18 cellular contexts compared by ENCODE assay signal in the genomic region with DNA sequence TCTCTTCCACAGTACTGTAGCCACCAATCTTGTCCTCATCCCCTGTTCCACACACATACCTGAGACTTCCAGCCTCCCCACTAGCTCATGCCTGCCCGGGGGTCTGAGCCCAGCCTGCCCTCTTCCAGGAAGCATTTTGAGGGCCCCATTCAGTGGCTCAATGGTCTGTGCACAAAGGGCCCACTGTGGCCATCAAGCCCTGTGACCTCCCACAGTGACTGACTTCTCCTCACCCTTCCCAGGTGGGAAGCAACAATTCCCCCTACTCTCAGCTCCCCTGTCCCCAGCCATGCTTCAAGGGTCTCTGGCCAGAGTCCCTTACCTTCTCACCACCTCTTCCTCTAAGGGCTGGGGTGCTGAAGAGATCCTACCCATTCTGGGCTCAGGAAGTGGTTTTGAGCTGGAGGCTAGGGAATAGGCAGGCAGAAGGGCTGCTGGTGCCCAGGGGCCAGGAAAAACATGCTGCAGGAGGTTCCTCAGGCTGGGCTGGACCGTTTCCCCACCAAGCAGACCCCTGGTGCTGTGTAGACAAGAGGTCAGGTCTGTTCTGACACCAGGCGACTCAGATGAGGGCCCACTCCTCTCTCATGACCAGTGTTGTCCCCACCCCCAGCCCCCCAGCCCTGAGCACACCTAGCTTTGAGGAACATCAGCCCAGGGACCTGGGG. TPM values are rescaled to one million over a fixed set of nuclear protein-coding genes. Genes with fewer than 3 reads are reported as not detected.
A peak's percentile ranks its signal among the peaks of the same experiment; 100 is the strongest.
DNase-seq lines count a peak whose midpoint lies in the region; ATAC-seq, FAIRE-seq and TF ChIP-seq lines count a peak whose summit lies in the region.
"Had no signal": no experiment of that assay in that cellular context is flagged by ENCODE, and none has a peak within 500 bp of the region (broad histone marks: within the 10 kb centered on the region; RNA-seq: fewer than 3 reads in every experiment).

No MANE protein-coding gene starts in this region.

- H4K12ac ChIP-seq in trophoblast cell (ENCODE audit: low read depth, low read length) = no peak overlapping the region

- H3K18ac ChIP-seq in H1 (ENCODE audit: extremely low read depth, low read length) (no peak overlapping the region), trophoblast cell (ENCODE audit: low read length) (no peak overlapping the region)

- in situ Hi-C loops in HepG2 (cut with HindIII; ENCODE audit: extremely low pct_ligation_motif_present, low pct_unique_long_range_greater_than_20kb) = loop anchor here (25.0 kb wide), 1 partner anchor 223 kb away; no protein-coding TSS in a partner anchor

- H3K9me3 ChIP-seq in right lobe of liver (no peaks in the 10 kb centered on the region), HepG2 (ENCODE audit: low read length) (no peaks in the 10 kb centered on the region), H1 (ENCODE audit: insufficient read depth in 2 of 2, low read depth in 1 of 2, low read length in 1 of 2) (no peaks in the 10 kb centered on the region), trophoblast cell (ENCODE audit: insufficient read depth, low read depth, low read length) (peaks cover 4% of the 10 kb centered on the region)

- H3K27ac ChIP-seq in right lobe of liver (no peak overlapping the region), HepG2 (ENCODE audit: extremely low read length, insufficient read depth, low read length) (no peak overlapping the region), H1 (ENCODE audit: low read depth, low read length) (no peak overlapping the region), trophoblast cell (ENCODE audit: low read depth, low read length) (no peak overlapping the region), substantia nigra (ENCODE audit: low read depth, low read length, poor library complexity, severe bottlenecking) (no peak overlapping the region)
- H3K27ac ChIP-seq: C4-2B had no signal

- H3K14ac ChIP-seq in H1 (ENCODE audit: insufficient read length) (no peak overlapping the region), trophoblast cell (ENCODE audit: low read length) (no peak overlapping the region)

- H2BK20ac ChIP-seq in H1 (ENCODE audit: low read length) = 0 out of 2 replicates have a peak overlapping the region, but pooled peaks have one; percentile 18

- DNase-seq in right lobe of liver = peak in 2 of 3 donors; percentile 16 to 18
- no peak for DNase-seq in HepG2 (ENCODE audit: low spot score)
- DNase-seq in H1 (ENCODE audit: low read depth in 1 of 2, low spot score in 2 of 2) = no peak
- DNase-seq in trophoblast cell = no peak
- no peak for DNase-seq in substantia nigra (lab: John Stamatoyannopoulos, UW)
- DNase-seq in NCI-H526 treated with DMSO at 0.1 percent for 48 hours (lab: John Stamatoyannopoulos, UW) = no peak
- no peak for DNase-seq in COR-L47 (lab: John Stamatoyannopoulos, UW)
- DNase-seq: DMS 273 treated with DMSO at 0.1 percent for 48 hours, NCI-H1092 treated with DMSO at 0.1 percent for 48 hours, NCI-H2081, NCI-H2171 treated with DMSO at 0.1 percent for 48 hours, NCI-H446 treated with DMSO at 0.1 percent for 48 hours, SHP77 had no signal

- no peak for ATAC-seq in right lobe of liver
- ATAC-seq in HepG2 = no peak
- ATAC-seq: Panc1 had no signal

- H3K79me1 ChIP-seq in H1 (ENCODE audit: low read depth, low read length) (no peaks in the 10 kb centered on the region), trophoblast cell (ENCODE audit: low read length) (no peaks in the 10 kb centered on the region)

- no peak overlapping the region for H3K23ac ChIP-seq in H1 (ENCODE audit: insufficient read length)
- peak overlapping the region; percentile 1 for H3K23ac ChIP-seq in trophoblast cell (ENCODE audit: low read length)

- H2AFZ ChIP-seq in HepG2 (ENCODE audit: low read length) = no peak overlapping the region
- H2AFZ ChIP-seq in H1 (ENCODE audit: low read length) = no peak overlapping the region
- H2AFZ ChIP-seq in trophoblast cell (ENCODE audit: insufficient read depth, low read length, poor library complexity) = no peak overlapping the region

- H3K9ac ChIP-seq in HepG2 (ENCODE audit: insufficient read depth, low read depth, low read length) (no peak overlapping the region), H1 (replicated peaks in 1 of 4; ENCODE audit: extremely low read depth in 1 of 4, low read depth in 3 of 4, low read length in 3 of 4) (no peak overlapping the region), trophoblast cell (ENCODE audit: low read length) (peak overlapping the region; percentile 21)

- peaks cover 0 to 18% (median 5%) of the 10 kb centered on the region in 4 donors for H3K4me1 ChIP-seq in right lobe of liver
- peaks cover 21% of the 10 kb centered on the region for H3K4me1 ChIP-seq in HepG2 (ENCODE audit: insufficient read depth, low read length)
- peaks cover 4 to 31% (median 18%) of the 10 kb centered on the region in 4 experiments for H3K4me1 ChIP-seq in H1 (replicated peaks in 1 of 4; ENCODE audit: control insufficient read depth in 3 of 4, insufficient read depth in 4 of 4, low read length in 3 of 4)
- H3K4me1 ChIP-seq in trophoblast cell (ENCODE audit: control insufficient read depth in 1 of 2, insufficient read depth in 2 of 2, low read length in 2 of 2) = peaks cover 7 to 8% of the 10 kb centered on the region in 2 experiments

- TF ChIP-seq CTCF in right lobe of liver (IDR thresholded peaks at IDR 0.05) = no peak
- no peak for TF ChIP-seq CTCF in HepG2 (CRISPR knock-in tag; IDR thresholded peaks at IDR 0.05)
- TF ChIP-seq CTCF in H1 (IDR thresholded peaks at IDR 0.05; ENCODE audit: control extremely low read depth in 1 of 3, insufficient read depth in 1 of 3, low read depth in 1 of 3, low read length in 3 of 3) = no peak

- H4K91ac ChIP-seq in H1 (replicated peaks; ENCODE audit: insufficient read length, low read length) (peak overlapping the region; percentile 27), trophoblast cell (ENCODE audit: low read depth, low read length) (no peak overlapping the region)

- H4K20me1 ChIP-seq in HepG2 (ENCODE audit: insufficient read depth, low read length) (no peaks in the 10 kb centered on the region), H1 (replicated peaks in 1 of 2; ENCODE audit: control insufficient read depth in 1 of 2, insufficient read depth in 2 of 2, low read length in 2 of 2) (no peaks in the 10 kb centered on the region)

- TF ChIP-seq RAD21 in HepG2 (CRISPR knock-in tag; IDR thresholded peaks at IDR 0.05) (no peak), H1 (IDR thresholded peaks at IDR 0.05 in 1 of 2, conservative IDR thresholded peaks at IDR 0.05 in 1 of 2; ENCODE audit: low read depth in 2 of 2, low read length in 2 of 2) (no peak)

- no peak for TF ChIP-seq EP300 in HepG2 (IDR thresholded peaks at IDR 0.05; ENCODE audit: low read depth in 2 of 2, low read length in 2 of 2)
- no peak for TF ChIP-seq EP300 in HepG2 (CRISPR knock-in tag; IDR thresholded peaks at IDR 0.05; ENCODE audit: borderline replicate concordance)
- TF ChIP-seq EP300 in H1 (IDR thresholded peaks at IDR 0.05; ENCODE audit: borderline replicate concordance in 1 of 2, low read depth in 2 of 2, low read length in 2 of 2) = no peak

- FAIRE-seq in HepG2 (lab: Jason Lieb, UNC) (no peak), H1 (lab: Jason Lieb, UNC) (no peak)
- FAIRE-seq: G401.6 had no signal

- CTCF ChIA-PET in HepG2 (lab: Yijun Ruan, JAX; ENCODE audit: low intra/inter-chr PET ratio, low total read pairs) (no interaction called here), H1 (lab: Charles Lee; ENCODE audit: partially characterized antibody) (interaction anchor here (1.1 to 5.7 kb wide), 7 partner anchors 11 to 226 kb away, joined by 3 to 30 read pairs (median 4); no protein-coding TSS in a partner anchor)

- no peak for TF ChIP-seq POLR2A in right lobe of liver (IDR thresholded peaks at IDR 0.05)
- no peak for TF ChIP-seq POLR2A in HepG2 (IDR thresholded peaks at IDR 0.05; ENCODE audit: insufficient read depth in 1 of 2, low read depth in 2 of 2, low read length in 2 of 2)
- TF ChIP-seq POLR2A in H1 (IDR thresholded peaks at IDR 0.05; ENCODE audit: control extremely low read depth in 1 of 2, low read depth in 2 of 2, low read length in 2 of 2) = no peak

- H2BK15ac ChIP-seq in H1 (ENCODE audit: low read length) = peak overlapping the region; percentile 72; the same call in 1 of the 2 replicates

- H3K4me3 ChIP-seq in right lobe of liver (no peak overlapping the region), HepG2 (replicated peaks in 1 of 3; ENCODE audit: insufficient read depth in 1 of 3, low read depth in 2 of 3, low read length in 3 of 3) (no peak overlapping the region), H1 (ENCODE audit: extremely low read depth in 1 of 4, insufficient read depth in 2 of 4, low read depth in 3 of 4, low read length in 4 of 4) (no peak overlapping the region), trophoblast cell (ENCODE audit: low read depth, low read length) (no peak overlapping the region)

- H3K36me3 ChIP-seq in right lobe of liver (no peaks in the 10 kb centered on the region), HepG2 (replicated peaks in 1 of 2; ENCODE audit: control insufficient read depth in 1 of 2, insufficient read depth in 2 of 2, low read length in 2 of 2) (no peaks in the 10 kb centered on the region), H1 (ENCODE audit: control insufficient read depth in 2 of 4, insufficient read depth in 4 of 4, low read length in 3 of 4) (no peaks in the 10 kb centered on the region), trophoblast cell (ENCODE audit: control insufficient read depth in 1 of 2, insufficient read depth in 2 of 2, low read length in 2 of 2) (no peaks in the 10 kb centered on the region)

- H3K4ac ChIP-seq in H1 (replicated peaks; ENCODE audit: insufficient read length, low read depth, low read length) (no peak overlapping the region), trophoblast cell (ENCODE audit: low read depth, low read length) (no peak overlapping the region)

- H4K8ac ChIP-seq in H1 (ENCODE audit: extremely low read depth, insufficient read depth, low read length) (no peak overlapping the region), trophoblast cell (ENCODE audit: low read depth, low read length) (no peak overlapping the region)

- no peaks in the 10 kb centered on the region for H3K27me3 ChIP-seq in right lobe of liver
- H3K27me3 ChIP-seq in HepG2 (ENCODE audit: control insufficient read depth in 1 of 2, insufficient read depth in 2 of 2, low read length in 2 of 2) = peaks cover 8 to 36% of the 10 kb centered on the region in 2 experiments; a peak in 4 of 5 replicates
- peaks cover 0 to 17% (median 8%) of the 10 kb centered on the region in 4 experiments; a peak in 6 of 7 replicates for H3K27me3 ChIP-seq in H1 (replicated peaks in 1 of 4; ENCODE audit: control insufficient read depth in 3 of 4, extremely low read depth in 1 of 4, insufficient read depth in 3 of 4, low read length in 3 of 4)
- peaks cover 10% of the 10 kb centered on the region for H3K27me3 ChIP-seq in trophoblast cell (ENCODE audit: insufficient read depth, low read length)

- peaks cover 17% of the 10 kb centered on the region for H3K23me2 ChIP-seq in H1 (ENCODE audit: low read depth, low read length)

- H3K4me2 ChIP-seq in HepG2 (ENCODE audit: low read depth, low read length) = no peak overlapping the region
- H3K4me2 ChIP-seq in H1 (ENCODE audit: insufficient read depth in 1 of 2, low read depth in 2 of 2, low read length in 2 of 2) = no peak overlapping the region
- H3K4me2 ChIP-seq in trophoblast cell (ENCODE audit: low read length) = no peak overlapping the region

- H2BK5ac ChIP-seq in H1 (ENCODE audit: low read depth, low read length) (no peak overlapping the region), trophoblast cell (ENCODE audit: low read depth, low read length, poor library complexity) (no peak overlapping the region)

- H4K5ac ChIP-seq in H1 (ENCODE audit: insufficient read length, low read depth, low read length) = no peak overlapping the region

- no CpG with 5 or more reads among the region's 3 CpGs for WGBS in right lobe of liver (ENCODE audit: insufficient coverage, low coverage, low lambda C conversion rate, missing lambda C conversion rate)
- 0% methylated on average over 1 of the region's 3 CpGs for WGBS in HepG2 (ENCODE audit: low lambda C conversion rate)
- WGBS in H1 (ENCODE audit: extremely low coverage in 1 of 2, insufficient coverage in 1 of 2, insufficient read length in 1 of 2, insufficient replicate concordance in 2 of 2, low coverage in 1 of 2, low lambda C conversion rate in 2 of 2, missing lambda C conversion rate in 1 of 2), 2 experiments = 90% methylated on average over 3 of the region's 3 CpGs; no CpG with 5 or more reads in 1 of the 2 experiments
- WGBS in trophoblast cell (ENCODE audit: extremely low coverage, insufficient coverage, insufficient read length) = no CpG with 5 or more reads among the region's 3 CpGs

- intact Hi-C loops in right lobe of liver (cut with DNase I) (no loop called here), HepG2 (cut with micrococcal nuclease; ENCODE audit: unreplicated experiment) (no loop called here)

- H2AK5ac ChIP-seq in H1 (ENCODE audit: low read depth, low read length) = 0 out of 2 replicates have a peak overlapping the region, but pooled peaks have one; percentile 39
- no peak overlapping the region for H2AK5ac ChIP-seq in trophoblast cell (ENCODE audit: low read length)

- H3K79me2 ChIP-seq in HepG2 (ENCODE audit: insufficient read depth, low read length) (no peaks in the 10 kb centered on the region), H1 (ENCODE audit: control insufficient read depth in 1 of 2, insufficient read depth in 2 of 2, low read length in 2 of 2) (no peaks in the 10 kb centered on the region), trophoblast cell (ENCODE audit: control insufficient read depth, insufficient read depth, low read length, poor library complexity) (no peaks in the 10 kb centered on the region)

- POLR2A ChIA-PET in HepG2 (lab: Yijun Ruan, JAX) (no interaction called here), H1 (lab: Charles Lee; ENCODE audit: partially characterized antibody) (interaction anchor here (1.0 kb wide), 1 partner anchor 103 kb away, joined by 3 read pairs; no protein-coding TSS in a partner anchor)

- H2BK12ac ChIP-seq in H1 (ENCODE audit: low read depth, low read length) (peak overlapping the region; percentile 60; the same call in 1 of the 2 replicates), trophoblast cell (ENCODE audit: low read length) (no peak overlapping the region)

- no TSS peak for BruUV-seq in HepG2 (replicated peaks; lab: Mats Ljungman, UMichigan)

- H3K56ac ChIP-seq in H1 (replicated peaks; ENCODE audit: insufficient read length, low read depth, low read length) = no peak overlapping the region

- H2BK120ac ChIP-seq in H1 (replicated peaks; ENCODE audit: low read depth, low read length) (no peak overlapping the region), trophoblast cell (ENCODE audit: insufficient read depth, low read length, poor library complexity) (no peak overlapping the region)

RNA-seq across cellular contexts. Expression of gene KLF15, which starts 3.0 kb away (rescaled TPM):
- total RNA-seq in right lobe of liver = 100 to 1,000 TPM in 2 of 6 experiments, 10 to 100 TPM in 4; 14.4 to 112 (median 89.3) TPM
- total RNA-seq in HepG2 (2016; rRNA removed; fragmentation: Illumina TruSeq; extraction: Trizol) = 5.4 and 7.8 TPM in 2 replicates
- 1.1 and 1.4 TPM in 2 replicates for total RNA-seq in HepG2 (2016; cell fraction: cytosol; rRNA removed; fragmentation: Illumina TruSeq; extraction: Trizol; ENCODE audit: low read depth)
- 5.0 and 8.2 TPM in 2 replicates for total RNA-seq in HepG2 (2016; cell fraction: insoluble cytoplasmic fraction; rRNA removed; fragmentation: Illumina TruSeq; extraction: Trizol)
- total RNA-seq in HepG2 (2016; cell fraction: membrane; rRNA removed; fragmentation: Illumina TruSeq; extraction: Trizol) = 3.1 and 3.8 TPM in 2 replicates
- 6.2 and 8.6 TPM in 2 replicates for total RNA-seq in HepG2 (2016; cell fraction: nucleus; rRNA removed; fragmentation: Illumina TruSeq; extraction: Trizol)
- polyA plus RNA-seq in HepG2 (2011; rRNA removed) = 5.3 and 7.1 TPM in 2 replicates
- 3.5 and 8.6 TPM in 2 replicates for polyA plus RNA-seq in HepG2 (2011; cell fraction: cytosol; rRNA removed)
- 10.1 and 15.9 TPM in 2 replicates for polyA plus RNA-seq in HepG2 (2011; cell fraction: nucleus; rRNA removed)
- 3.1 and 3.5 TPM in 2 replicates for polyA plus RNA-seq in HepG2 (2012)
- 0.46 and 0.59 TPM in 2 replicates for polyA plus RNA-seq in HepG2 (2016; cell fraction: cytosol; fragmentation: Illumina TruSeq; extraction: Trizol; ENCODE audit: low read depth)
- polyA plus RNA-seq in HepG2 (2016; cell fraction: insoluble cytoplasmic fraction; fragmentation: Illumina TruSeq; extraction: Trizol; ENCODE audit: low read depth) = 5.6 and 7.2 TPM in 2 replicates
- 1.9 and 2.3 TPM in 2 replicates for polyA plus RNA-seq in HepG2 (2016; cell fraction: membrane; fragmentation: Illumina TruSeq; extraction: Trizol; ENCODE audit: low read depth)
- 11.1 and 14.2 TPM in 2 replicates for polyA plus RNA-seq in HepG2 (2016; cell fraction: nucleus; fragmentation: Illumina TruSeq; extraction: Trizol; ENCODE audit: insufficient read depth, low read depth)
- 0.09 and 16.6 TPM in 2 replicates for polyA minus RNA-seq in HepG2 (2011; rRNA and poly(A)+ RNA removed; ENCODE audit: low replicate concordance)
- polyA minus RNA-seq in HepG2 (2011; cell fraction: cytosol; rRNA and poly(A)+ RNA removed) = 3.5 and 3.9 TPM in 2 replicates
- polyA minus RNA-seq in HepG2 (2011; cell fraction: nucleus; rRNA and poly(A)+ RNA removed) = 9.2 and 10.2 TPM in 2 replicates
- total RNA-seq in H1 (2021; fragmentation: NEBNext Ultra II Directional; extraction: Animal tissue kit (Norgen Biotek cat#: 25700)) = 17.4 and 19.5 TPM in 2 replicates
- polyA plus RNA-seq in H1 (2011; rRNA removed) = 15.7 and 27.1 TPM in 2 replicates
- polyA plus RNA-seq in H1 (2011; cell fraction: cytosol; rRNA removed) = 18.4 TPM
- 25.2 TPM for polyA plus RNA-seq in H1 (2011; cell fraction: nucleus; rRNA removed)
- polyA plus RNA-seq in H1 (2012, experiment 1 of 2) = 9.7 to 11.7 TPM (median 11.4 TPM) in 4 replicates
- polyA plus RNA-seq in H1 (2012, experiment 2 of 2) = 12.0 TPM
- 7.1 TPM for polyA plus RNA-seq in H1 (2013, experiment 1 of 2)
- polyA plus RNA-seq in H1 (2013, experiment 2 of 2) = 6.9 TPM
- polyA minus RNA-seq in H1 (2011; rRNA and poly(A)+ RNA removed) = 5.5 and 8.5 TPM in 2 replicates
- 10.0 TPM for polyA minus RNA-seq in H1 (2011; cell fraction: cytosol; rRNA and poly(A)+ RNA removed)
- 19.5 TPM for polyA minus RNA-seq in H1 (2011; cell fraction: nucleus; rRNA and poly(A)+ RNA removed)
- polyA plus RNA-seq in trophoblast cell (2013) = 1.4 and 1.8 TPM in 2 replicates

RNA-seq across cellular contexts. Expression of gene CFAP100, which starts 34.5 kb away (rescaled TPM):
- total RNA-seq in right lobe of liver = not detected
- 0.36 TPM in 1 of 2 replicates, not detected in the other for total RNA-seq in HepG2 (2016; rRNA removed; fragmentation: Illumina TruSeq; extraction: Trizol)
- not detected in 2 replicates for total RNA-seq in HepG2 (2016; cell fraction: cytosol; rRNA removed; fragmentation: Illumina TruSeq; extraction: Trizol; ENCODE audit: low read depth)
- total RNA-seq in HepG2 (2016; cell fraction: insoluble cytoplasmic fraction; rRNA removed; fragmentation: Illumina TruSeq; extraction: Trizol) = 0.43 TPM in 1 of 2 replicates, not detected in the other
- not detected in 2 replicates for total RNA-seq in HepG2 (2016; cell fraction: membrane; rRNA removed; fragmentation: Illumina TruSeq; extraction: Trizol)
- not detected in 2 replicates for total RNA-seq in HepG2 (2016; cell fraction: nucleus; rRNA removed; fragmentation: Illumina TruSeq; extraction: Trizol)
- polyA plus RNA-seq in HepG2 (2011; rRNA removed) = 0.32 and 0.63 TPM in 2 replicates
- 0.58 and 0.59 TPM in 2 replicates for polyA plus RNA-seq in HepG2 (2011; cell fraction: cytosol; rRNA removed)
- 0.42 and 0.63 TPM in 2 replicates for polyA plus RNA-seq in HepG2 (2011; cell fraction: nucleus; rRNA removed)
- 0.09 and 1.1 TPM in 2 replicates for polyA plus RNA-seq in HepG2 (2012)
- not detected in 2 replicates for polyA plus RNA-seq in HepG2 (2016; cell fraction: cytosol; fragmentation: Illumina TruSeq; extraction: Trizol; ENCODE audit: low read depth)
- 0.30 TPM in 1 of 2 replicates, not detected in the other for polyA plus RNA-seq in HepG2 (2016; cell fraction: insoluble cytoplasmic fraction; fragmentation: Illumina TruSeq; extraction: Trizol; ENCODE audit: low read depth)
- polyA plus RNA-seq in HepG2 (2016; cell fraction: membrane; fragmentation: Illumina TruSeq; extraction: Trizol; ENCODE audit: low read depth) = not detected in 2 replicates
- polyA plus RNA-seq in HepG2 (2016; cell fraction: nucleus; fragmentation: Illumina TruSeq; extraction: Trizol; ENCODE audit: insufficient read depth, low read depth) = not detected in 2 replicates
- polyA minus RNA-seq in HepG2 (2011; rRNA and poly(A)+ RNA removed; ENCODE audit: low replicate concordance) = 0.12 TPM in 1 of 2 replicates, not detected in the other
- polyA minus RNA-seq in HepG2 (2011; cell fraction: cytosol; rRNA and poly(A)+ RNA removed) = 1.1 TPM in 1 of 2 replicates, not detected in the other
- polyA minus RNA-seq in HepG2 (2011; cell fraction: nucleus; rRNA and poly(A)+ RNA removed) = not detected in 2 replicates
- total RNA-seq in H1 (2021; fragmentation: NEBNext Ultra II Directional; extraction: Animal tissue kit (Norgen Biotek cat#: 25700)) = not detected in 2 replicates
- polyA plus RNA-seq in H1 (2011; rRNA removed) = 0.09 and 0.17 TPM in 2 replicates
- 0.12 TPM for polyA plus RNA-seq in H1 (2011; cell fraction: cytosol; rRNA removed)
- polyA plus RNA-seq in H1 (2011; cell fraction: nucleus; rRNA removed) = 0.68 TPM
- polyA plus RNA-seq in H1 (2012, experiment 1 of 2) = not detected in 4 replicates
- not detected for polyA plus RNA-seq in H1 (2012, experiment 2 of 2)
- polyA plus RNA-seq in H1 (2013, experiment 1 of 2) = 0.22 TPM
- 0.37 TPM for polyA plus RNA-seq in H1 (2013, experiment 2 of 2)
- polyA minus RNA-seq in H1 (2011; rRNA and poly(A)+ RNA removed) = 0.69 TPM in 1 of 2 replicates, not detected in the other
- not detected for polyA minus RNA-seq in H1 (2011; cell fraction: cytosol; rRNA and poly(A)+ RNA removed)
- polyA minus RNA-seq in H1 (2011; cell fraction: nucleus; rRNA and poly(A)+ RNA removed) = not detected
- polyA plus RNA-seq in trophoblast cell (2013) = not detected in 2 replicates
- total RNA-seq: H4, LHCN-M2 had no signal

Comparison
In these comparisons a context has a peak if more than half of its experiments do, and no peak if none do; other contexts are left out.
1. DNase-seq: peak in right lobe of liver (2 of 3); none in HepG2 (single experiment), H1 (0 of 2), trophoblast cell (0 of 2), substantia nigra (0 of 49), NCI-H526 treated with DMSO at 0.1 percent for 48 hours (single experiment) and COR-L47 (single experiment).